Comparison of ENCODE assay signal across 12 cellular contexts in genomic region chr6:32818867-32819266, GRCh38. TPM values are rescaled to one million over a fixed set of nuclear protein-coding genes. Genes with fewer than 3 reads are reported as not detected.
"Had no signal": no experiment of that assay in that cellular context is flagged by ENCODE, and none has a peak within 500 bp of the region (broad histone marks: within the 10 kb centered on the region; RNA-seq: fewer than 3 reads in every experiment).

No MANE protein-coding gene starts in this region.

- ATAC-seq: left lobe of liver; naive thymus-derived CD8-positive, alpha-beta T cell; SK-N-SH treated with all-trans-retinoic acid at 6 μM for 48 hours; stimulated activated effector memory CD8-positive, alpha-beta T cell treated with anti-CD3 and anti-CD28 coated beads, Interleukin-12 subunit alpha, Interleukin-12 subunit beta, amount 100 ng/mL, for 72 hours had no signal

- H3K27ac Mint-ChIP-seq: naive thymus-derived CD8-positive, alpha-beta T cell; T-helper 1 cell treated with Interleukin-12 subunit alpha and Interleukin-12 subunit beta and Interleukin-4 antibody, amounts not matched to agents 30 μg/mL and 1 μg/mL, for 36 hours had no signal

- H3K4me3 Mint-ChIP-seq: naive thymus-derived CD8-positive, alpha-beta T cell; stimulated activated effector memory CD8-positive, alpha-beta T cell treated with anti-CD3 and anti-CD28 coated beads, Interleukin-12 subunit alpha, Interleukin-12 subunit beta, amount 100 ng/mL, for 72 hours; T-helper 1 cell treated with Interleukin-12 subunit alpha and Interleukin-12 subunit beta and Interleukin-4 antibody, amounts not matched to agents 30 μg/mL and 1 μg/mL, for 36 hours had no signal

- DNase-seq: activated CD4-positive, alpha-beta T cell treated with anti-CD3 and anti-CD28 coated beads for 4 hours; activated CD8-positive, alpha-beta memory T cell treated with anti-CD3 and anti-CD28 coated beads for 24 hours; activated naive CD4-positive, alpha-beta T cell treated with Interleukin-2 at 50 U/mL for 16 hours; hippocampal formation; naive thymus-derived CD8-positive, alpha-beta T cell had no signal

- H3K27me3 Mint-ChIP-seq: naive thymus-derived CD8-positive, alpha-beta T cell had no signal

- H3K9me3 Mint-ChIP-seq: naive thymus-derived CD8-positive, alpha-beta T cell; stimulated activated effector memory CD8-positive, alpha-beta T cell treated with anti-CD3 and anti-CD28 coated beads, Interleukin-12 subunit alpha, Interleukin-12 subunit beta, amount 100 ng/mL, for 72 hours; T-helper 1 cell treated with Interleukin-12 subunit alpha and Interleukin-12 subunit beta and Interleukin-4 antibody, amounts not matched to agents 30 μg/mL and 1 μg/mL, for 36 hours had no signal

RNA-seq across cellular contexts. Expression of gene HLA-DOB, which starts 2.1 kb away (rescaled TPM):
- total RNA-seq: cardiac muscle cell, left lobe of liver, lung microvascular endothelial cell, renal cortical epithelial cell had no signal
